Comparison of ENCODE assay signal across 26 cellular contexts in genomic region chr12:23561536-23561935, GRCh38.
"Had no signal": no experiment of that assay in that cellular context is flagged by ENCODE, and none has a peak within 500 bp of the region (broad histone marks: within the 10 kb centered on the region; RNA-seq: fewer than 3 reads in every experiment).

No MANE protein-coding gene starts in this region.

- H3K9me3 Mint-ChIP-seq: activated T-helper 1 cell treated with anti-CD3 and anti-CD28 coated beads, Interleukin-12 subunit alpha, Interleukin-12 subunit beta, Interleukin-2, Interleukin-4 antibody, amounts not matched to agents 30 ng/mL and 10 ng/mL and 1 ng/mL, durations not matched to agents 14 hours and 24 hours and 36 hours; brain; mesothelial cell of epicardium had no signal

- FAIRE-seq: endothelial cell of umbilical vein, islet of Langerhans had no signal

- H3K4me3 ChIP-seq: gastrocnemius medialis, thyroid gland, upper lobe of right lung had no signal

- H3K4me1 Mint-ChIP-seq: naive thymus-derived CD8-positive, alpha-beta T cell had no signal

- DNase-seq: activated CD4-positive, alpha-beta T cell treated with anti-CD3 and anti-CD28 coated beads for 1 hour; activated CD4-positive, alpha-beta T cell treated with anti-CD3 and anti-CD28 coated beads, Interleukin-2, amount 50 U/mL, for 1 hour; activated CD8-positive, alpha-beta T cell treated with anti-CD3 and anti-CD28 coated beads, Interleukin-2, amount 10 ng/mL, durations not matched to agents 7 days and 5 days; activated gamma-delta T cell; aorta; caudate nucleus; dermis blood vessel endothelial cell; effector CD8-positive, alpha-beta T cell; gastrocnemius medialis; head of caudate nucleus; hypothalamus; left ventricle myocardium superior; mammary epithelial cell; naive thymus-derived CD8-positive, alpha-beta T cell; stimulated activated CD4-positive, alpha-beta T cell treated with anti-CD3 and anti-CD28 coated beads, Interleukin-4, amount 100 ng/mL, for 4 hours; stimulated activated naive CD8-positive, alpha-beta T cell treated with anti-CD3 and anti-CD28 coated beads, Interleukin-15, Interleukin-2, amounts not matched to agents 100 U/mL and 50 U/mL, for 24 hours; thyroid gland; upper lobe of right lung had no signal

- H3K27ac Mint-ChIP-seq: activated CD8-positive, alpha-beta T cell treated with anti-CD3 and anti-CD28 coated beads, Interleukin-2, amount 10 ng/mL, durations not matched to agents 7 days and 5 days; activated naive CD4-positive, alpha-beta T cell treated with anti-CD3 and anti-CD28 coated beads, Interleukin-2, amount 50 U/mL, for 72 hours; activated T-helper 1 cell treated with anti-CD3 and anti-CD28 coated beads, Interleukin-12 subunit alpha, Interleukin-12 subunit beta, Interleukin-2, Interleukin-4 antibody, amounts not matched to agents 30 ng/mL and 10 ng/mL and 1 ng/mL, durations not matched to agents 14 hours and 24 hours and 36 hours; mesothelial cell of epicardium; naive thymus-derived CD8-positive, alpha-beta T cell; progenitor cell of endocrine pancreas; T-helper 2 cell treated with Interferon-gamma antibody and Interleukin-4, amounts not matched to agents 5 μg/mL and 100 μg/mL, for 36 hours had no signal

- H3K36me3 Mint-ChIP-seq: activated naive CD4-positive, alpha-beta T cell treated with anti-CD3 and anti-CD28 coated beads, Interleukin-2, amount 50 U/mL, for 72 hours; brain; mesothelial cell of epicardium; naive thymus-derived CD8-positive, alpha-beta T cell had no signal

- H3K4me3 Mint-ChIP-seq: activated CD8-positive, alpha-beta T cell treated with anti-CD3 and anti-CD28 coated beads, Interleukin-2, amount 10 ng/mL, durations not matched to agents 7 days and 5 days; activated T-helper 1 cell treated with anti-CD3 and anti-CD28 coated beads, Interleukin-12 subunit alpha, Interleukin-12 subunit beta, Interleukin-2, Interleukin-4 antibody, amounts not matched to agents 30 ng/mL and 10 ng/mL and 1 ng/mL, durations not matched to agents 14 hours and 24 hours and 36 hours; brain; mesothelial cell of epicardium; naive thymus-derived CD8-positive, alpha-beta T cell; T-helper 2 cell treated with Interferon-gamma antibody and Interleukin-4, amounts not matched to agents 5 μg/mL and 100 μg/mL, for 36 hours had no signal

- H3K27me3 Mint-ChIP-seq: brain; naive thymus-derived CD8-positive, alpha-beta T cell; progenitor cell of endocrine pancreas had no signal
